ENCODE assay signal across 19 cellular contexts in genomic region chr7:91655656-91656055, GRCh38.
DNase-seq lines count a peak whose midpoint lies in the region; ATAC-seq and TF ChIP-seq lines count a peak whose summit lies in the region.
"Had no signal": no experiment of that assay in that cellular context is flagged by ENCODE, and none has a peak within 500 bp of the region (broad histone marks: within the 10 kb centered on the region; RNA-seq: fewer than 3 reads in every experiment).

No MANE protein-coding gene starts in this region.

- TF ChIP-seq POLR2A in uterus (IDR thresholded peaks at IDR 0.05), result no peak

- no peak for TF ChIP-seq CTCF in AG10803 (conservative IDR thresholded peaks at IDR 0.05; ENCODE audit: low read length)
- no peak for TF ChIP-seq CTCF in fibroblast of the aortic adventitia (IDR thresholded peaks at IDR 0.05; ENCODE audit: insufficient read depth, low read length)
- TF ChIP-seq CTCF in uterus (IDR thresholded peaks at IDR 0.05), result no peak

- DNase-seq in AG10803 (ENCODE audit: low read depth), result peak; percentile 34
- DNase-seq in NCI-H226, result peak; percentile 62
- DNase-seq in fibroblast of the aortic adventitia (ENCODE audit: low read depth), result peak; percentile 37
- no peak for DNase-seq in uterus
- DNase-seq in activated T-cell treated with anti-CD3 and anti-CD28 coated beads, Interleukin-2, amount 50 U/mL, for 4 hours, result no peak
- DNase-seq: 8988T; ACHN; C1 segment of cervical spinal cord; Calu3; CD4-positive, alpha-beta memory T cell; COR-L47; DMS53; DMS79 treated with DMSO at 0.1 percent for 48 hours; GF-D8; GOT3 had no signal

- H3K4me3 ChIP-seq in AG10803 (ENCODE audit: low read length) (no peak overlapping the region), fibroblast of the aortic adventitia (ENCODE audit: low read depth, low read length) (no peak overlapping the region), uterus (no peak overlapping the region)
- H3K4me3 ChIP-seq: A549, HAP-1 had no signal

- ATAC-seq in HG03108 (IDR thresholded peaks at IDR 0.05; ENCODE audit: unreplicated experiment), result no peak
- no peak for ATAC-seq in activated T-cell treated with anti-CD3 and anti-CD28 coated beads, Interleukin-2, amount 50 U/mL, for 4 hours
- ATAC-seq: A549 had no signal

- H3K27me3 ChIP-seq in uterus, result no peaks in the 10 kb centered on the region

- H3K27ac ChIP-seq in uterus, result no peak overlapping the region
- H3K27ac ChIP-seq: A549 had no signal

- no peaks in the 10 kb centered on the region for H3K27me3 Mint-ChIP-seq in activated T-cell treated with anti-CD3 and anti-CD28 coated beads, Interleukin-2, amount 50 U/mL, for 4 hours (ENCODE audit: low read depth)
- H3K27me3 Mint-ChIP-seq: CD4-positive, alpha-beta memory T cell had no signal

- H3K4me1 ChIP-seq in uterus, result no peaks in the 10 kb centered on the region
- H3K4me1 ChIP-seq: A549 had no signal

- H3K4me1 Mint-ChIP-seq in activated T-cell treated with anti-CD3 and anti-CD28 coated beads, Interleukin-2, amount 50 U/mL, for 4 hours (ENCODE audit: low read depth), result no peaks in the 10 kb centered on the region
- H3K4me1 Mint-ChIP-seq: CD4-positive, alpha-beta memory T cell had no signal

- H3K9me3 Mint-ChIP-seq in activated T-cell treated with anti-CD3 and anti-CD28 coated beads, Interleukin-2, amount 50 U/mL, for 4 hours, result peaks cover 5% of the 10 kb centered on the region
- H3K9me3 Mint-ChIP-seq: HFFc6 had no signal

- intact Hi-C loops in uterus (cut with DNase I; ENCODE audit: low total_unique reads), result no loop called here

- H3K4me3 Mint-ChIP-seq in activated T-cell treated with anti-CD3 and anti-CD28 coated beads, Interleukin-2, amount 50 U/mL, for 4 hours, result no peak overlapping the region
- H3K4me3 Mint-ChIP-seq: CD4-positive, alpha-beta memory T cell; HFFc6 had no signal

- H3K36me3 ChIP-seq in uterus, result no peaks in the 10 kb centered on the region
- H3K36me3 ChIP-seq: HAP-1 had no signal

- no peaks in the 10 kb centered on the region for H3K9me3 ChIP-seq in uterus
- H3K9me3 ChIP-seq: A549, HAP-1 had no signal

- peaks cover 1% of the 10 kb centered on the region for H3K36me3 Mint-ChIP-seq in activated T-cell treated with anti-CD3 and anti-CD28 coated beads, Interleukin-2, amount 50 U/mL, for 4 hours (ENCODE audit: insufficient read depth)
- H3K36me3 Mint-ChIP-seq: CD4-positive, alpha-beta memory T cell had no signal

Comparison
In these comparisons a context has a peak if more than half of its experiments do, and no peak if none do; other contexts are left out.
1. DNase-seq: peak in AG10803 (single experiment), NCI-H226 (single experiment) and fibroblast of the aortic adventitia (single experiment); none in uterus (0 of 2) and activated T-cell treated with anti-CD3 and anti-CD28 coated beads, Interleukin-2, amount 50 U/mL, for 4 hours (single experiment).